8 cellular contexts compared by ENCODE assay signal in the genomic region with DNA sequence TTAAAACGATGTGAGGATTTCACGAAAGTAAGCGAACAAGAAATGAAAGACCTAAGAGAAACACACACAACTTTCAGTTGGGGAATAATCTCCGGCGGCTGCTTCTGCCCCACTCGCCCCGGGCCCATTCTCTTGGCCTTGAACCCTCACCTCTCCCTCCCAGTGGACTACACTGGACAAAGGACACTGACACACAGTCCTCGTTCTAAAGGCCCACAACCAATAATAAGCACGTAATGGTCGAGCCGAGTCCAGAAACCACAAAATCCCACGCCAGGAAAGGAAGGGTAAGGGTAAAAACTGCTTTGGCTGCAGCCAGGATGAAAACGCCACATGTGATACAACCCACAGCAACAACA. TPM values are rescaled to one million over a fixed set of nuclear protein-coding genes. Genes with fewer than 3 reads are reported as not detected.
DNase-seq lines count a peak whose midpoint lies in the region; ATAC-seq, FAIRE-seq and TF ChIP-seq lines count a peak whose summit lies in the region.

No MANE protein-coding gene starts in this region.

- no peak for FAIRE-seq in urothelium cell line (lab: Jason Lieb, UNC)

- H3K36me3 Mint-ChIP-seq in CD8-positive, alpha-beta T cell = peaks cover 39% of the 10 kb centered on the region

- TF ChIP-seq CTCF in CD8-positive, alpha-beta T cell (IDR thresholded peaks at IDR 0.05) = no peak
- TF ChIP-seq CTCF in cardiac fibroblast (IDR thresholded peaks at IDR 0.05; ENCODE audit: low read depth, low read length) = no peak

- H3K4me3 Mint-ChIP-seq in CD8-positive, alpha-beta T cell = peak overlapping the region; percentile 99

- CTCF ChIA-PET in CD8-positive, alpha-beta T cell (lab: Charles Lee) = interaction anchor here (1.3 to 5.6 kb wide), 3 partner anchors 14 to 620 kb away, joined by 3 to 33 read pairs (median 9); partner anchors contain the start of genes AQR and LPCAT4

- no peaks in the 10 kb centered on the region for H3K27me3 ChIP-seq in CD8-positive, alpha-beta T cell (ENCODE audit: insufficient read depth, low read length)
- no peaks in the 10 kb centered on the region for H3K27me3 ChIP-seq in mononuclear cell (ENCODE audit: insufficient read depth, low read length)

- ATAC-seq in CD8-positive, alpha-beta T cell = no peak
- ATAC-seq in HG03439 (IDR thresholded peaks at IDR 0.05; ENCODE audit: unreplicated experiment) = peak; percentile 3

- no peaks in the 10 kb centered on the region for H3K9me3 Mint-ChIP-seq in CD8-positive, alpha-beta T cell

- H3K36me3 ChIP-seq in CD8-positive, alpha-beta T cell (ENCODE audit: insufficient read depth, low read length) = peaks cover 5% of the 10 kb centered on the region

- peaks cover 45% of the 10 kb centered on the region for H3K4me1 Mint-ChIP-seq in CD8-positive, alpha-beta T cell (ENCODE audit: low read depth)

- H3K4me1 ChIP-seq in CD8-positive, alpha-beta T cell (ENCODE audit: insufficient read depth, low read length) = peaks cover 24% of the 10 kb centered on the region
- peaks cover 38% of the 10 kb centered on the region for H3K4me1 ChIP-seq in mononuclear cell (ENCODE audit: insufficient read depth, low read length)

- H3K9me3 ChIP-seq in CD8-positive, alpha-beta T cell (ENCODE audit: low read length) = no peaks in the 10 kb centered on the region
- H3K9me3 ChIP-seq in mononuclear cell (ENCODE audit: low read depth, low read length) = no peaks in the 10 kb centered on the region

- POLR2A ChIA-PET in CD8-positive, alpha-beta T cell (lab: Charles Lee) = interaction anchor here (0.6 to 4.2 kb wide), 11 partner anchors 9 to 950 kb away, joined by 3 to 66 read pairs (median 4); partner anchors contain the start of genes AQR, LPCAT4, NOP10 and NUTM1

- peak in 1 of 7 experiments; percentile 50 for DNase-seq in CD8-positive, alpha-beta T cell
- DNase-seq in cardiac fibroblast (ENCODE audit: low read depth in 2 of 2) (no peak), DMS79 treated with DMSO at 0.1 percent for 48 hours (lab: John Stamatoyannopoulos, UW) (no peak), urothelium cell line (ENCODE audit: low spot score) (no peak), NCI-H69 (lab: John Stamatoyannopoulos, UW) (no peak)
- no peak for DNase-seq in stimulated activated CD4-positive, alpha-beta T cell treated with anti-CD3 and anti-CD28 coated beads, Interleukin-2, amount 100 ng/mL, for 48 hours

- H3K27ac ChIP-seq in CD8-positive, alpha-beta T cell (ENCODE audit: low read depth, low read length) = peak overlapping the region; percentile 95

- intact Hi-C loops in CD8-positive, alpha-beta T cell (cut with DNase I, micrococcal nuclease) = loop anchor here (5.0 to 10.0 kb wide), 4 partner anchors 405 to 1595 kb away; partner anchors contain the start of genes EMC7 (in 1 of the 2), GOLGA8B (in 1 of the 2), LPCAT4 (in 1 of the 2) and PGBD4 (in 1 of the 2)

- no peaks in the 10 kb centered on the region for H3K27me3 Mint-ChIP-seq in CD8-positive, alpha-beta T cell (ENCODE audit: low read depth)

- peak overlapping the region; percentile 100 for H3K4me3 ChIP-seq in CD8-positive, alpha-beta T cell (ENCODE audit: low read depth, low read length)
- peak overlapping the region; percentile 82 to 89 for H3K4me3 ChIP-seq in cardiac fibroblast (replicated peaks in 1 of 2; ENCODE audit: low read depth in 2 of 2, low read length in 2 of 2)
- H3K4me3 ChIP-seq in mononuclear cell (ENCODE audit: low read length) = peak overlapping the region; percentile 82

- peak overlapping the region; percentile 99 for H3K27ac Mint-ChIP-seq in CD8-positive, alpha-beta T cell

RNA-seq across cellular contexts. Expression of gene ZNF770, which starts 0.5 kb away (rescaled TPM):
- total RNA-seq in CD8-positive, alpha-beta T cell = 10 to 100 TPM; 32.9 to 37.7 TPM
- 29.5 TPM for total RNA-seq in mononuclear cell

RNA-seq across cellular contexts. Expression of gene AQR, which starts 18.1 kb away (rescaled TPM):
- 10 to 100 TPM; 31.3 to 37.1 TPM for total RNA-seq in CD8-positive, alpha-beta T cell
- total RNA-seq in mononuclear cell = 38.4 TPM
